10 cellular contexts compared by ENCODE assay signal in the genomic region with DNA sequence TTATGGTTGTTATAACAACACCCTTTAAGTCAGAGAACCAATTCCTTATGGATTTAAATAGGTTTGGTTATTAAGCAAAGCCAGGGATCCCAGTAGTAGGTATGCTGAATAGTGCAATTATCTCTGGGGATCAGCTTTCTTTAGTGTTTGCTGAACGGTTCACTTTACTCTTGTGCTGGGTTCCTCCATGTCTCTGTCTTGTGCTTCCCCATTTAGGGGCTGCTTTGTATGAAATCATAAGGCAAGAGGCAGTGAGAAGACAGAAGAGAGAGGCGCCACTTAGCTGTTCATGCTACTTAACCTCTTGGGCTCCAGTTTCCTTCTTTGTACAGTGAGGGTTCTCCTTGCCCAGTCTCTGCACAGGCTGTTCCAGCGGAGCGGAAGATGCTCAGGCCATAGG. TPM values are rescaled to one million over a fixed set of nuclear protein-coding genes. Genes with fewer than 3 reads are reported as not detected.
A peak's percentile ranks its signal among the peaks of the same experiment; 100 is the strongest.
DNase-seq lines count a peak whose midpoint lies in the region; ATAC-seq and TF ChIP-seq lines count a peak whose summit lies in the region.
"Had no signal": no experiment of that assay in that cellular context is flagged by ENCODE, and none has a peak within 500 bp of the region (broad histone marks: within the 10 kb centered on the region; RNA-seq: fewer than 3 reads in every experiment).

No MANE protein-coding gene starts in this region.

- 82 to 94% (median 88%) methylated on average over 4 of the region's 4 CpGs for WGBS in stomach, 5 donors

- TF ChIP-seq EP300 in stomach (IDR thresholded peaks at IDR 0.05): no peak

- peaks cover 35 to 69% (median 43%) of the 10 kb centered on the region in 4 donors for H3K4me1 Mint-ChIP-seq in CD4-positive, CD25-positive, alpha-beta regulatory T cell

- H3K27me3 ChIP-seq in CD4-positive, CD25-positive, alpha-beta regulatory T cell (ENCODE audit: control insufficient read depth, insufficient read depth, low read length): no peaks in the 10 kb centered on the region
- no peaks in the 10 kb centered on the region for H3K27me3 ChIP-seq in lower lobe of right lung (ENCODE audit: low read depth)
- H3K27me3 ChIP-seq in stomach: no peaks in the 10 kb centered on the region

- no peak for TF ChIP-seq CTCF in lower lobe of right lung (IDR thresholded peaks at IDR 0.05)
- TF ChIP-seq CTCF in stomach (IDR thresholded peaks at IDR 0.05): no peak

- H3K9me3 ChIP-seq in CD4-positive, CD25-positive, alpha-beta regulatory T cell (ENCODE audit: control insufficient read depth in 2 of 2, low read length in 2 of 2): no peaks in the 10 kb centered on the region
- H3K9me3 ChIP-seq in lower lobe of right lung (no peaks in the 10 kb centered on the region), stomach (no peaks in the 10 kb centered on the region)

- H3K4me3 Mint-ChIP-seq in CD4-positive, CD25-positive, alpha-beta regulatory T cell: peak overlapping the region; percentile 96 to 100 (median 100)

- no peak for ATAC-seq in CD4-positive, CD25-positive, alpha-beta regulatory T cell (ENCODE audit: low read depth in 2 of 2)
- ATAC-seq in lower lobe of right lung (no peak), HG03039 (IDR thresholded peaks at IDR 0.05; ENCODE audit: unreplicated experiment) (no peak), sciatic nerve (no peak)

- peaks cover 0 to 4% (median 0%) of the 10 kb centered on the region in 7 donors for H3K9me3 Mint-ChIP-seq in CD4-positive, CD25-positive, alpha-beta regulatory T cell

- peaks cover 32% of the 10 kb centered on the region for H3K36me3 Mint-ChIP-seq in CD4-positive, CD25-positive, alpha-beta regulatory T cell

- H3K27ac Mint-ChIP-seq in CD4-positive, CD25-positive, alpha-beta regulatory T cell: peak overlapping the region in 1 of 3 donors; percentile 38

- intact Hi-C loops in lower lobe of right lung (cut with DNase I) (no loop called here), sciatic nerve (cut with DNase I) (no loop called here), stomach (cut with DNase I; ENCODE audit: low total_unique reads) (no loop called here)

- peak; percentile 64 to 66 for DNase-seq in AML-193 (lab: John Stamatoyannopoulos, UW)
- DNase-seq in CD4-positive, CD25-positive, alpha-beta regulatory T cell: no peak
- peak; percentile 44 for DNase-seq in SKM-1 (lab: John Stamatoyannopoulos, UW; ENCODE audit: unreplicated experiment)
- DNase-seq in lower lobe of right lung: no peak
- DNase-seq in sciatic nerve (ENCODE audit: low spot score): no peak
- DNase-seq in 8988T: no peak
- no peak for DNase-seq in stomach
- DNase-seq: cortex of kidney, NCI-H226 had no signal

- TF ChIP-seq POLR2A in stomach (IDR thresholded peaks at IDR 0.05): no peak

- no peak overlapping the region for H3K27ac ChIP-seq in CD4-positive, CD25-positive, alpha-beta regulatory T cell (ENCODE audit: insufficient read depth, low read length, poor library complexity, severe bottlenecking)
- H3K27ac ChIP-seq in lower lobe of right lung (peak overlapping the region; percentile 86), stomach (peak overlapping the region in 1 of 5 donors; percentile 88)

- H3K27me3 Mint-ChIP-seq in CD4-positive, CD25-positive, alpha-beta regulatory T cell: no peaks in the 10 kb centered on the region

- peaks cover 29% of the 10 kb centered on the region for H3K36me3 ChIP-seq in CD4-positive, CD25-positive, alpha-beta regulatory T cell (ENCODE audit: control insufficient read depth, insufficient read depth, low read length)
- H3K36me3 ChIP-seq in lower lobe of right lung: peaks cover 4% of the 10 kb centered on the region
- peaks cover 0 to 8% (median 4%) of the 10 kb centered on the region in 4 donors for H3K36me3 ChIP-seq in stomach

- H3K4me1 ChIP-seq in CD4-positive, CD25-positive, alpha-beta regulatory T cell (ENCODE audit: control insufficient read depth, insufficient read depth, low read length, poor library complexity, severe bottlenecking): peaks cover 37% of the 10 kb centered on the region
- H3K4me1 ChIP-seq in lower lobe of right lung: peaks cover 26% of the 10 kb centered on the region
- peaks cover 13 to 49% (median 40%) of the 10 kb centered on the region in 4 donors for H3K4me1 ChIP-seq in stomach

- no peak overlapping the region for H3K4me3 ChIP-seq in CD4-positive, CD25-positive, alpha-beta regulatory T cell (ENCODE audit: low read depth, low read length)
- H3K4me3 ChIP-seq in lower lobe of right lung (no peak overlapping the region), stomach (no peak overlapping the region)

RNA-seq across cellular contexts. Expression of a gene that starts 3.5 kb away (rescaled TPM):
- total RNA-seq in CD4-positive, CD25-positive, alpha-beta regulatory T cell: 179 TPM
- polyA plus RNA-seq in CD4-positive, CD25-positive, alpha-beta regulatory T cell: 100 to 1,000 TPM; 125 to 184 (median 154) TPM
- total RNA-seq in lower lobe of right lung: 72.7 TPM
- 62.6 TPM for total RNA-seq in sciatic nerve
- total RNA-seq in stomach: 10 to 100 TPM in 4 of 5 donors, 1 to 10 TPM in 1; 3.8 to 31.0 (median 18.1) TPM
- polyA plus RNA-seq in stomach: 1 to 10 TPM; 4.1 to 9.7 (median 4.6) TPM

Comparison
In these comparisons a context has a peak if more than half of its experiments do, and no peak if none do; other contexts are left out.
1. DNase-seq: peak in AML-193 (2 of 2) and SKM-1 (single experiment); none in CD4-positive, CD25-positive, alpha-beta regulatory T cell (0 of 3), lower lobe of right lung (single experiment), sciatic nerve (single experiment), 8988T (single experiment) and stomach (single experiment).